10 cellular contexts compared by ENCODE assay signal in genomic region chr6:108116781-108117426, GRCh38. TPM values are rescaled to one million over a fixed set of nuclear protein-coding genes. Genes with fewer than 3 reads are reported as not detected.
A peak's percentile ranks its signal among the peaks of the same experiment; 100 is the strongest.
DNase-seq lines count a peak whose midpoint lies in the region; ATAC-seq lines count a peak whose summit lies in the region.
"Had no signal": no experiment of that assay in that cellular context is flagged by ENCODE, and none has a peak within 500 bp of the region (broad histone marks: within the 10 kb centered on the region; RNA-seq: fewer than 3 reads in every experiment).

No MANE protein-coding gene starts in this region.

- H3K4me1 Mint-ChIP-seq in T-helper 2 cell treated with Interferon-gamma antibody and Interleukin-4, amounts not matched to agents 5 μg/mL and 100 μg/mL, for 36 hours (ENCODE audit: low read depth), result peaks cover 27% of the 10 kb centered on the region
- H3K4me1 Mint-ChIP-seq in activated CD8-positive, alpha-beta memory T cell treated with anti-CD3 and anti-CD28 coated beads, Interleukin-2, amount 10 ng/mL, durations not matched to agents 7 days and 5 days, result peaks cover 54% of the 10 kb centered on the region
- peaks cover 62% of the 10 kb centered on the region for H3K4me1 Mint-ChIP-seq in stimulated activated memory B cell treated with anti-CD40 and anti-IgM and Interleukin-4, amounts not matched to agents 10 μg/mL and 1 μg/mL and 100 μg/mL, for 72 hours

- H3K27me3 Mint-ChIP-seq in T-helper 2 cell treated with Interferon-gamma antibody and Interleukin-4, amounts not matched to agents 5 μg/mL and 100 μg/mL, for 36 hours (ENCODE audit: low read depth), result peaks cover 94% of the 10 kb centered on the region
- peaks cover 91% of the 10 kb centered on the region for H3K27me3 Mint-ChIP-seq in activated CD8-positive, alpha-beta memory T cell treated with anti-CD3 and anti-CD28 coated beads, Interleukin-2, amount 10 ng/mL, durations not matched to agents 7 days and 5 days
- peaks cover 94% of the 10 kb centered on the region for H3K27me3 Mint-ChIP-seq in stimulated activated memory B cell treated with anti-CD40 and anti-IgM and Interleukin-4, amounts not matched to agents 10 μg/mL and 1 μg/mL and 100 μg/mL, for 72 hours

- no peaks in the 10 kb centered on the region for H3K9me3 Mint-ChIP-seq in T-helper 2 cell treated with Interferon-gamma antibody and Interleukin-4, amounts not matched to agents 5 μg/mL and 100 μg/mL, for 36 hours
- no peaks in the 10 kb centered on the region for H3K9me3 Mint-ChIP-seq in activated CD8-positive, alpha-beta memory T cell treated with anti-CD3 and anti-CD28 coated beads, Interleukin-2, amount 10 ng/mL, durations not matched to agents 7 days and 5 days (ENCODE audit: low read depth)
- no peaks in the 10 kb centered on the region for H3K9me3 Mint-ChIP-seq in stimulated activated memory B cell treated with anti-CD40 and anti-IgM and Interleukin-4, amounts not matched to agents 10 μg/mL and 1 μg/mL and 100 μg/mL, for 72 hours

- no peak for DNase-seq in T-helper 2 cell treated with Interferon-gamma antibody and Interleukin-4, amounts not matched to agents 5 μg/mL and 100 μg/mL, for 36 hours (ENCODE audit: low spot score)
- DNase-seq in T-helper 2 cell, result no peak
- DNase-seq in activated CD8-positive, alpha-beta memory T cell treated with anti-CD3 and anti-CD28 coated beads, Interleukin-2, amount 10 ng/mL, durations not matched to agents 7 days and 5 days, result no peak
- no peak for DNase-seq in NCI-H1092 (lab: John Stamatoyannopoulos, UW)
- no peak for DNase-seq in cerebellum (ENCODE audit: low spot score)
- DNase-seq in HuH-7.5 (ENCODE audit: low spot score), result no peak
- DNase-seq: stimulated activated naive CD4-positive, alpha-beta T cell treated with Interleukin-2 at 50 U/mL for 16 hours had no signal

- peaks cover 19% of the 10 kb centered on the region for H3K4me1 ChIP-seq in iPS-18a (ENCODE audit: control insufficient read depth, low read depth, low read length)

- H3K27ac Mint-ChIP-seq in T-helper 2 cell treated with Interferon-gamma antibody and Interleukin-4, amounts not matched to agents 5 μg/mL and 100 μg/mL, for 36 hours, result no peak overlapping the region
- H3K27ac Mint-ChIP-seq in activated CD8-positive, alpha-beta memory T cell treated with anti-CD3 and anti-CD28 coated beads, Interleukin-2, amount 10 ng/mL, durations not matched to agents 7 days and 5 days, result no peak overlapping the region
- H3K27ac Mint-ChIP-seq in stimulated activated memory B cell treated with anti-CD40 and anti-IgM and Interleukin-4, amounts not matched to agents 10 μg/mL and 1 μg/mL and 100 μg/mL, for 72 hours, result peak overlapping the region; percentile 29

- peak overlapping the region; percentile 49 for H3K4me3 ChIP-seq in iPS-18a (ENCODE audit: low read length)

- ATAC-seq in activated CD8-positive, alpha-beta memory T cell treated with anti-CD3 and anti-CD28 coated beads, Interleukin-2, amount 10 ng/mL, durations not matched to agents 7 days and 5 days, result no peak
- no peak for ATAC-seq in stimulated activated memory B cell treated with anti-CD40 and anti-IgM and Interleukin-4, amounts not matched to agents 10 μg/mL and 1 μg/mL and 100 μg/mL, for 72 hours

- H3K9ac ChIP-seq in iPS-18a (ENCODE audit: low read length), result no peak overlapping the region

- no peaks in the 10 kb centered on the region for H3K36me3 ChIP-seq in iPS-18a (ENCODE audit: control insufficient read depth, low read depth, low read length)

- H3K9me3 ChIP-seq in iPS-18a (ENCODE audit: control insufficient read depth, low read depth, low read length), result no peaks in the 10 kb centered on the region
- H3K9me3 ChIP-seq: body of pancreas had no signal

- H3K27me3 ChIP-seq in iPS-18a (ENCODE audit: control insufficient read depth, insufficient read depth, low read length), result peaks cover 100% of the 10 kb centered on the region

- H3K4me3 Mint-ChIP-seq in T-helper 2 cell treated with Interferon-gamma antibody and Interleukin-4, amounts not matched to agents 5 μg/mL and 100 μg/mL, for 36 hours, result peak overlapping the region; percentile 82
- peak overlapping the region; percentile 78 for H3K4me3 Mint-ChIP-seq in activated CD8-positive, alpha-beta memory T cell treated with anti-CD3 and anti-CD28 coated beads, Interleukin-2, amount 10 ng/mL, durations not matched to agents 7 days and 5 days
- H3K4me3 Mint-ChIP-seq in stimulated activated memory B cell treated with anti-CD40 and anti-IgM and Interleukin-4, amounts not matched to agents 10 μg/mL and 1 μg/mL and 100 μg/mL, for 72 hours, result peak overlapping the region; percentile 81

- CTCF ChIA-PET in activated CD8-positive, alpha-beta memory T cell treated with anti-CD3 and anti-CD28 coated beads, Interleukin-2, amount 10 ng/mL, durations not matched to agents 7 days and 5 days (lab: Charles Lee), result interaction anchor here (1.1 kb wide), 1 partner anchor 9 kb away, joined by 4 read pairs; no protein-coding TSS in a partner anchor

- H3K27ac ChIP-seq in iPS-18a (ENCODE audit: low read length), result no peak overlapping the region
- H3K27ac ChIP-seq: body of pancreas had no signal

- peaks cover 4% of the 10 kb centered on the region for H3K36me3 Mint-ChIP-seq in T-helper 2 cell treated with Interferon-gamma antibody and Interleukin-4, amounts not matched to agents 5 μg/mL and 100 μg/mL, for 36 hours (ENCODE audit: low read depth)
- peaks cover 2% of the 10 kb centered on the region for H3K36me3 Mint-ChIP-seq in activated CD8-positive, alpha-beta memory T cell treated with anti-CD3 and anti-CD28 coated beads, Interleukin-2, amount 10 ng/mL, durations not matched to agents 7 days and 5 days
- no peaks in the 10 kb centered on the region for H3K36me3 Mint-ChIP-seq in stimulated activated memory B cell treated with anti-CD40 and anti-IgM and Interleukin-4, amounts not matched to agents 10 μg/mL and 1 μg/mL and 100 μg/mL, for 72 hours

RNA-seq across cellular contexts. Expression of gene OSTM1, which starts 42.4 kb away (rescaled TPM):
- total RNA-seq in activated CD8-positive, alpha-beta memory T cell treated with anti-CD3 and anti-CD28 coated beads, Interleukin-2, amount 10 ng/mL, durations not matched to agents 7 days and 5 days, result 10 to 100 TPM; 22.2 to 30.5 TPM
- total RNA-seq in cerebellum, result 23.4 TPM

RNA-seq across cellular contexts. Expression of gene NR2E1, which starts 48.9 kb away (rescaled TPM):
- not detected for total RNA-seq in activated CD8-positive, alpha-beta memory T cell treated with anti-CD3 and anti-CD28 coated beads, Interleukin-2, amount 10 ng/mL, durations not matched to agents 7 days and 5 days
- not detected for total RNA-seq in cerebellum
- total RNA-seq: body of pancreas had no signal
